In the genomic region with DNA sequence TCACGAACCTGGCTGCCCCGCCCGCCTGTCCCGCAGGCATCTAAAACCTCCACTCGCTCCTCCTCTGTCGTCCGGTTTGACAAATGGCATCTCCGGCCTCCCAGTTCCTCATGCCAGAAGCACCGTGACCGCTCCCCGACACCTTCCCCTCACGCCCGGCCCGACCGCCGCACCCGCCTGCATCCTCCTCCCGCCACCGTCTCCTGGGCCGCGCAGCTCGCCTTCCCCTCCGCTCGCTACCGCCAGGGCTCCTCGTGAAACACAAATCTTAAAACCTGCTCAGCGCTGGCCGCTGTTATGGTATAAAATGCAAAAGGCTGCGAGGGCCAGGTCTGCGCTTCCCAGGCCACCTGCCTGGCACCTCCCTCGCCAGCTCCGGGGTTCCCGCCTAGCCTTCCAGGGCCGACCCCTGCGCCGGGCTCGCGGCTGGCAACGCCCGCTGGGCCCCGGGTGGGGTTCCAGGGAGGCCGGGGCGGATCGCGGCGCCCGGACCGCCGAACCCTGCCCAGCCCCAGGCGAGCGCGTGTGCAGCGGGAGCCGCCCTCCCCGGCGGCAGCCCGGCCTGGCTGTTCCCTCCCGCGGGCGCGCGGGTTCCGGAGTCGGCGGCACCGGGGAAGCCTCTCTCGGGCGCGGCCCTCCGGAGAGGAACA, we compare ENCODE assay signal across 8 cellular contexts. TPM values are rescaled to one million over a fixed set of nuclear protein-coding genes. Genes with fewer than 3 reads are reported as not detected.
A peak's percentile ranks its signal among the peaks of the same experiment; 100 is the strongest.
DNase-seq lines count a peak whose midpoint lies in the region; ATAC-seq, FAIRE-seq and TF ChIP-seq lines count a peak whose summit lies in the region.

No MANE protein-coding gene starts in this region.

- CTCF ChIA-PET in GM12878 (lab: Yijun Ruan, JAX): interaction anchor here (1.1 to 1.6 kb wide), 6 partner anchors 10 to 629 kb away, joined by 3 to 12 read pairs (median 5); a partner anchor contains a TSS

- H3K27me3 ChIP-seq in DOHH2 (ENCODE audit: control insufficient read depth, low read length) (no peaks in the 10 kb centered on the region), GM12878 (replicated peaks in 1 of 2; ENCODE audit: control insufficient read depth in 2 of 2, insufficient read depth in 2 of 2, low read length in 1 of 2) (no peaks in the 10 kb centered on the region)

- no peak overlapping the region for H3K27ac ChIP-seq in DOHH2 (ENCODE audit: low read depth, low read length)
- H3K27ac ChIP-seq in GM12878 (ENCODE audit: control insufficient read depth, insufficient read depth): peak overlapping the region; percentile 52

- H3K9me3 ChIP-seq in DOHH2 (ENCODE audit: control insufficient read depth, insufficient read depth, low read length) (no peaks in the 10 kb centered on the region), GM12878 (replicated peaks; ENCODE audit: control insufficient read depth, insufficient read depth, low read length) (no peaks in the 10 kb centered on the region)

- peak overlapping the region; percentile 82 for H3K4me3 ChIP-seq in DOHH2 (ENCODE audit: low read length)
- peak overlapping the region; percentile 63 for H3K4me3 ChIP-seq in NB4 (ENCODE audit: low read depth, low read length)
- H3K4me3 ChIP-seq in GM12878: peak overlapping the region; percentile 94

- peaks cover 25 to 30% of the 10 kb centered on the region in 2 donors for H3K4me1 Mint-ChIP-seq in immature natural killer cell
- H3K4me1 Mint-ChIP-seq in stimulated activated effector memory CD8-positive, alpha-beta T cell treated with anti-CD3 and anti-CD28 coated beads, Interleukin-12 subunit alpha, Interleukin-12 subunit beta, amount 100 ng/mL, for 72 hours: peaks cover 25% of the 10 kb centered on the region

- no peaks in the 10 kb centered on the region for H3K9me2 ChIP-seq in DOHH2 (replicated peaks; ENCODE audit: control insufficient read depth, low read length)

- intact Hi-C loops in GM12878 (cut with micrococcal nuclease; ENCODE audit: unreplicated experiment): loop anchor here (2.0 kb wide), 2 partner anchors 45 to 361 kb away; a partner anchor contains a TSS

- WGBS in GM12878 (ENCODE audit: insufficient coverage, insufficient replicate concordance, low lambda C conversion rate, missing lambda C conversion rate): 2% methylated on average over 59 of the region's 70 CpGs

- no peak for TF ChIP-seq CTCF in DOHH2 (IDR thresholded peaks at IDR 0.05; ENCODE audit: low read depth, low read length, poor library complexity, severe bottlenecking)
- no peak for TF ChIP-seq CTCF in NB4 (IDR thresholded peaks at IDR 0.05; ENCODE audit: low read depth, low read length)
- 0 out of 6 replicates have a peak, but pooled peaks of 1 of the 3 experiments have one; percentile 4 for TF ChIP-seq CTCF in GM12878 (IDR thresholded peaks at IDR 0.05 in 2 of 3, conservative IDR thresholded peaks at IDR 0.05 in 1 of 3; ENCODE audit: control insufficient read depth in 2 of 3, extremely low read depth in 1 of 3, insufficient read depth in 1 of 3, low read depth in 3 of 3, low read length in 3 of 3)

- in situ Hi-C loops in GM12878 (cut with MboI): no loop called here

- DNase-seq in NB4 (ENCODE audit: low read depth) (peak; percentile 36), GM12878 (ENCODE audit: low read depth, low spot score) (no peak), immature natural killer cell (peak; percentile 42 to 53 (median 52)), frontal cortex (ENCODE audit: low spot score in 2 of 2) (no peak), pons (ENCODE audit: low spot score) (no peak)
- no peak for DNase-seq in stimulated activated effector memory CD8-positive, alpha-beta T cell treated with anti-CD3 and anti-CD28 coated beads, Interleukin-12 subunit alpha, Interleukin-12 subunit beta, amount 100 ng/mL, for 72 hours (ENCODE audit: low spot score in 2 of 2)

- 0 out of 2 replicates have a peak, but pooled peaks cover 5% of the 10 kb centered on the region for H4K20me1 ChIP-seq in DOHH2 (ENCODE audit: control insufficient read depth, insufficient read depth, low read depth, low read length)
- H4K20me1 ChIP-seq in GM12878 (ENCODE audit: control insufficient read depth, insufficient read depth): no peaks in the 10 kb centered on the region

- TF ChIP-seq RAD21 in GM12878 (IDR thresholded peaks at IDR 0.05; ENCODE audit: insufficient read depth, low read depth, low read length): no peak

- peak overlapping the region; percentile 93 for H3K4me2 ChIP-seq in DOHH2 (ENCODE audit: low read length)
- H3K4me2 ChIP-seq in GM12878 (ENCODE audit: control insufficient read depth, insufficient read depth): peak overlapping the region; percentile 77

- TF ChIP-seq POLR2A in NB4 (IDR thresholded peaks at IDR 0.05; ENCODE audit: extremely low read depth, insufficient read length): no peak
- peak; percentile 10; the same call in 1 of the 2 replicates for TF ChIP-seq POLR2A in GM12878 (IDR thresholded peaks at IDR 0.05; ENCODE audit: low read depth, low read length)

- no peak for TF ChIP-seq EP300 in GM12878 (IDR thresholded peaks at IDR 0.05; ENCODE audit: borderline replicate concordance in 1 of 2, control insufficient read depth in 1 of 2, low read depth in 2 of 2, low read length in 2 of 2)

- FAIRE-seq in GM12878 (lab: Jason Lieb, UNC) (no peak), frontal cortex (lab: Jason Lieb, UNC) (no peak)

- H3K79me2 ChIP-seq in DOHH2 (ENCODE audit: control insufficient read depth, low read length) (peaks cover 52% of the 10 kb centered on the region), GM12878 (ENCODE audit: control insufficient read depth, insufficient read depth, low read length) (peaks cover 15% of the 10 kb centered on the region)

- H3K9me3 Mint-ChIP-seq in immature natural killer cell: no peaks in the 10 kb centered on the region
- H3K9me3 Mint-ChIP-seq in stimulated activated effector memory CD8-positive, alpha-beta T cell treated with anti-CD3 and anti-CD28 coated beads, Interleukin-12 subunit alpha, Interleukin-12 subunit beta, amount 100 ng/mL, for 72 hours: no peaks in the 10 kb centered on the region

- peaks cover 7 to 12% (median 10%) of the 10 kb centered on the region in 3 donors for H3K27me3 Mint-ChIP-seq in immature natural killer cell (ENCODE audit: low read depth in 3 of 3)

- POLR2A ChIA-PET in GM12878 (lab: Charles Lee): interaction anchor here (1.0 to 2.5 kb wide), 9 partner anchors 10 to 189 kb away, joined by 4 to 39 read pairs (median 7); a partner anchor contains a TSS

- no TSS peak for BruUV-seq in GM12878 (replicated peaks; lab: Mats Ljungman, UMichigan)

- H3K4me3 Mint-ChIP-seq in immature natural killer cell: peak overlapping the region; percentile 84 to 92 (median 85)
- H3K4me3 Mint-ChIP-seq in stimulated activated effector memory CD8-positive, alpha-beta T cell treated with anti-CD3 and anti-CD28 coated beads, Interleukin-12 subunit alpha, Interleukin-12 subunit beta, amount 100 ng/mL, for 72 hours: peak overlapping the region; percentile 79

- H3F3A ChIP-seq in DOHH2 (ENCODE audit: control insufficient read depth, insufficient read depth): no peaks in the 10 kb centered on the region

- peak overlapping the region; percentile 23; the same call in 1 of the 2 replicates for H2AFZ ChIP-seq in GM12878 (ENCODE audit: control insufficient read depth, low read depth, low read length)

- peak overlapping the region; percentile 71 for H3K9ac ChIP-seq in GM12878 (ENCODE audit: control insufficient read depth, insufficient read depth, low read length)

- ATAC-seq in GM21737 (IDR thresholded peaks at IDR 0.05; ENCODE audit: unreplicated experiment) (peak; percentile 1), GM12878 (peak; percentile 9)
- peak; percentile 1 for ATAC-seq in stimulated activated effector memory CD8-positive, alpha-beta T cell treated with anti-CD3 and anti-CD28 coated beads, Interleukin-12 subunit alpha, Interleukin-12 subunit beta, amount 100 ng/mL, for 72 hours

- H3K4me1 ChIP-seq in DOHH2 (ENCODE audit: control insufficient read depth, low read length): peaks cover 16% of the 10 kb centered on the region
- H3K4me1 ChIP-seq in GM12878 (ENCODE audit: control insufficient read depth, insufficient read depth, low read length): peaks cover 6% of the 10 kb centered on the region; the same call in 1 of the 2 replicates

- RAD21 ChIA-PET in GM12878 (lab: Charles Lee; ENCODE audit: unreplicated experiment): interaction anchor here (1.0 to 1.4 kb wide), 8 partner anchors 10 to 361 kb away, joined by 3 to 22 read pairs (median 4); a partner anchor contains a TSS

- H3K27ac Mint-ChIP-seq in immature natural killer cell: peak overlapping the region; percentile 78 to 94 (median 84)
- peak overlapping the region; percentile 90 for H3K27ac Mint-ChIP-seq in stimulated activated effector memory CD8-positive, alpha-beta T cell treated with anti-CD3 and anti-CD28 coated beads, Interleukin-12 subunit alpha, Interleukin-12 subunit beta, amount 100 ng/mL, for 72 hours

- H3K36me3 ChIP-seq in DOHH2 (ENCODE audit: control insufficient read depth, low read length) (peaks cover 27% of the 10 kb centered on the region), GM12878 (ENCODE audit: control insufficient read depth in 2 of 2, insufficient read depth in 2 of 2, low read length in 1 of 2) (peaks cover 2 to 8% of the 10 kb centered on the region in 2 experiments; a peak in 3 of 4 replicates)

- SMC1A ChIA-PET in GM12878 (lab: Charles Lee; ENCODE audit: uncharacterized antibody, unreplicated experiment): interaction anchor here (0.7 to 1.5 kb wide), 5 partner anchors 9 to 374 kb away, joined by 3 to 4 read pairs (median 3); a partner anchor contains a TSS

- no peaks in the 10 kb centered on the region for H3K36me3 Mint-ChIP-seq in immature natural killer cell
- H3K36me3 Mint-ChIP-seq in stimulated activated effector memory CD8-positive, alpha-beta T cell treated with anti-CD3 and anti-CD28 coated beads, Interleukin-12 subunit alpha, Interleukin-12 subunit beta, amount 100 ng/mL, for 72 hours: peaks cover 45% of the 10 kb centered on the region

RNA-seq across cellular contexts. Expression of a gene that starts 0.5 kb away (rescaled TPM):
- 28.8 and 39.6 TPM in 2 replicates for total RNA-seq in GM12878 (2013; cell fraction: nucleolus; rRNA removed)
- total RNA-seq in GM12878 (2014; rRNA removed) (22.2 and 26.2 TPM in 2 replicates), GM12878 (2014; rRNA removed; fragmentation: Illumina TruSeq; extraction: Trizol) (4.4 and 5.5 TPM in 2 replicates), GM12878 (2021) (18.3 and 18.5 TPM in 2 replicates), frontal cortex (57.9 TPM)
- 6.5 TPM for polyA plus RNA-seq in GM12878 (2011; ENCODE audit: low read depth)
- polyA plus RNA-seq in GM12878 (2011; rRNA removed) (4.7 and 9.7 TPM in 2 replicates), GM12878 (2014; fragmentation: Illumina TruSeq; extraction: Trizol) (0.97 and 2.8 TPM in 2 replicates), GM12878 (2014; fragmentation: Nextera tagmentation; extraction: Ambion mirVana) (1 to 10 TPM in 1 of 2 experiments, under 1 TPM in 1; 0.31 to 1.5 TPM), GM12878 (2014; rRNA removed) (26.9 and 32.4 TPM in 2 replicates), GM12878 (2016; fragmentation: Nextera tagmentation; extraction: Ambion mirVana) (10 to 100 TPM; 25.3 to 26.1 TPM), immature natural killer cell (10 to 100 TPM; 68.3 to 80.4 (median 77.6) TPM)
- polyA plus RNA-seq in GM12878 (2011; cell fraction: cytosol; rRNA removed): 18.5 and 28.3 TPM in 2 replicates
- polyA plus RNA-seq in GM12878 (2011; cell fraction: nucleus; rRNA removed): 87.6 and 94.0 TPM in 2 replicates
- polyA plus RNA-seq in GM12878 (2012): 19.6 and 21.3 TPM in 2 replicates
- polyA minus RNA-seq in GM12878 (2011; rRNA and poly(A)+ RNA removed): 5.9 and 9.0 TPM in 2 replicates
- 4.8 and 5.2 TPM in 2 replicates for polyA minus RNA-seq in GM12878 (2011; cell fraction: cytosol; rRNA and poly(A)+ RNA removed)
- polyA minus RNA-seq in GM12878 (2011; cell fraction: nucleus; rRNA and poly(A)+ RNA removed): 5.7 and 13.8 TPM in 2 replicates

RNA-seq across cellular contexts. Expression of a gene that starts 0.9 kb away (rescaled TPM):
- 45.7 and 59.5 TPM in 2 replicates for total RNA-seq in GM12878 (2013; cell fraction: nucleolus; rRNA removed)
- 88.8 and 106 TPM in 2 replicates for total RNA-seq in GM12878 (2014; rRNA removed)
- 11.0 and 13.5 TPM in 2 replicates for total RNA-seq in GM12878 (2014; rRNA removed; fragmentation: Illumina TruSeq; extraction: Trizol)
- total RNA-seq in GM12878 (2021): 73.2 and 79.8 TPM in 2 replicates
- polyA plus RNA-seq in GM12878 (2011; ENCODE audit: low read depth): 11.7 TPM
- polyA plus RNA-seq in GM12878 (2011; rRNA removed): 8.2 and 23.6 TPM in 2 replicates
- polyA plus RNA-seq in GM12878 (2011; cell fraction: cytosol; rRNA removed): 54.5 and 91.2 TPM in 2 replicates
- 102 and 133 TPM in 2 replicates for polyA plus RNA-seq in GM12878 (2011; cell fraction: nucleus; rRNA removed)
- polyA plus RNA-seq in GM12878 (2012): 44.3 and 48.4 TPM in 2 replicates
- polyA plus RNA-seq in GM12878 (2014; fragmentation: Illumina TruSeq; extraction: Trizol): 0.73 and 6.5 TPM in 2 replicates
- polyA plus RNA-seq in GM12878 (2014; fragmentation: Nextera tagmentation; extraction: Ambion mirVana): 1 to 10 TPM; 1.9 to 5.9 TPM
- 80.5 and 94.5 TPM in 2 replicates for polyA plus RNA-seq in GM12878 (2014; rRNA removed)
- 100 to 1,000 TPM; 115 to 129 TPM for polyA plus RNA-seq in GM12878 (2016; fragmentation: Nextera tagmentation; extraction: Ambion mirVana)
- polyA minus RNA-seq in GM12878 (2011; rRNA and poly(A)+ RNA removed): 8.8 and 27.4 TPM in 2 replicates
- 18.5 and 20.3 TPM in 2 replicates for polyA minus RNA-seq in GM12878 (2011; cell fraction: cytosol; rRNA and poly(A)+ RNA removed)
- polyA minus RNA-seq in GM12878 (2011; cell fraction: nucleus; rRNA and poly(A)+ RNA removed): 17.7 and 27.6 TPM in 2 replicates
- polyA plus RNA-seq in immature natural killer cell: 100 to 1,000 TPM; 106 to 151 (median 127) TPM
- total RNA-seq in frontal cortex: 37.9 TPM

RNA-seq across cellular contexts. Expression of a gene that starts 8.9 kb away (rescaled TPM):
- 26.9 and 32.5 TPM in 2 replicates for total RNA-seq in GM12878 (2013; cell fraction: nucleolus; rRNA removed)
- 144 and 185 TPM in 2 replicates for total RNA-seq in GM12878 (2014; rRNA removed)
- total RNA-seq in GM12878 (2014; rRNA removed; fragmentation: Illumina TruSeq; extraction: Trizol): 92.3 and 109 TPM in 2 replicates
- total RNA-seq in GM12878 (2021): 184 and 190 TPM in 2 replicates
- polyA plus RNA-seq in GM12878 (2011; ENCODE audit: low read depth): 24.8 TPM
- polyA plus RNA-seq in GM12878 (2011; rRNA removed): 62.8 and 99.3 TPM in 2 replicates
- polyA plus RNA-seq in GM12878 (2011; cell fraction: cytosol; rRNA removed): 130 and 176 TPM in 2 replicates
- 107 and 127 TPM in 2 replicates for polyA plus RNA-seq in GM12878 (2011; cell fraction: nucleus; rRNA removed)
- polyA plus RNA-seq in GM12878 (2012): 75.1 and 85.8 TPM in 2 replicates
- 18.2 and 56.0 TPM in 2 replicates for polyA plus RNA-seq in GM12878 (2014; fragmentation: Illumina TruSeq; extraction: Trizol)
- polyA plus RNA-seq in GM12878 (2014; fragmentation: Nextera tagmentation; extraction: Ambion mirVana): 10 to 100 TPM in 1 of 2 experiments, 1 to 10 TPM in 1; 3.6 to 17.9 TPM
- 189 and 209 TPM in 2 replicates for polyA plus RNA-seq in GM12878 (2014; rRNA removed)
- polyA plus RNA-seq in GM12878 (2016; fragmentation: Nextera tagmentation; extraction: Ambion mirVana): 100 to 1,000 TPM; 265 to 285 TPM
- polyA minus RNA-seq in GM12878 (2011; rRNA and poly(A)+ RNA removed): 31.2 and 42.9 TPM in 2 replicates
- 29.7 and 32.3 TPM in 2 replicates for polyA minus RNA-seq in GM12878 (2011; cell fraction: cytosol; rRNA and poly(A)+ RNA removed)
- polyA minus RNA-seq in GM12878 (2011; cell fraction: nucleus; rRNA and poly(A)+ RNA removed): 22.8 and 37.4 TPM in 2 replicates
- polyA plus RNA-seq in immature natural killer cell: 100 to 1,000 TPM; 111 to 139 (median 139) TPM
- 31.4 TPM for total RNA-seq in frontal cortex

RNA-seq across cellular contexts. Expression of a gene that starts 9.3 kb away (rescaled TPM):
- total RNA-seq in GM12878 (2013; cell fraction: nucleolus; rRNA removed): 54.8 and 65.8 TPM in 2 replicates
- total RNA-seq in GM12878 (2014; rRNA removed): 6.2 and 9.5 TPM in 2 replicates
- 1.4 and 2.1 TPM in 2 replicates for total RNA-seq in GM12878 (2014; rRNA removed; fragmentation: Illumina TruSeq; extraction: Trizol)
- 15.8 and 16.9 TPM in 2 replicates for total RNA-seq in GM12878 (2021)
- polyA plus RNA-seq in GM12878 (2011; ENCODE audit: low read depth): 5.6 TPM
- polyA plus RNA-seq in GM12878 (2011; rRNA removed): 2.8 and 4.7 TPM in 2 replicates
- polyA plus RNA-seq in GM12878 (2011; cell fraction: cytosol; rRNA removed): 3.5 and 7.9 TPM in 2 replicates
- 152 and 178 TPM in 2 replicates for polyA plus RNA-seq in GM12878 (2011; cell fraction: nucleus; rRNA removed)
- 10.3 and 11.2 TPM in 2 replicates for polyA plus RNA-seq in GM12878 (2012)
- 0.79 and 2.1 TPM in 2 replicates for polyA plus RNA-seq in GM12878 (2014; fragmentation: Illumina TruSeq; extraction: Trizol)
- polyA plus RNA-seq in GM12878 (2014; fragmentation: Nextera tagmentation; extraction: Ambion mirVana): under 1 TPM; 0.29 to 0.80 TPM
- 13.3 and 16.2 TPM in 2 replicates for polyA plus RNA-seq in GM12878 (2014; rRNA removed)
- polyA plus RNA-seq in GM12878 (2016; fragmentation: Nextera tagmentation; extraction: Ambion mirVana): 1 to 10 TPM; 3.4 to 4.7 TPM
- polyA minus RNA-seq in GM12878 (2011; rRNA and poly(A)+ RNA removed): 1.6 and 5.0 TPM in 2 replicates
- 1.7 and 2.6 TPM in 2 replicates for polyA minus RNA-seq in GM12878 (2011; cell fraction: cytosol; rRNA and poly(A)+ RNA removed)
- 18.6 and 28.8 TPM in 2 replicates for polyA minus RNA-seq in GM12878 (2011; cell fraction: nucleus; rRNA and poly(A)+ RNA removed)
- polyA plus RNA-seq in immature natural killer cell: 1 to 10 TPM in 2 of 3 donors, under 1 TPM in 1; 0.79 to 2.2 (median 1.0) TPM
- 7.7 TPM for total RNA-seq in frontal cortex

RNA-seq across cellular contexts. Expression of a gene that starts 10.5 kb away (rescaled TPM):
- 32.8 and 43.7 TPM in 2 replicates for total RNA-seq in GM12878 (2013; cell fraction: nucleolus; rRNA removed)
- total RNA-seq in GM12878 (2014; rRNA removed) (49.8 and 55.5 TPM in 2 replicates), GM12878 (2014; rRNA removed; fragmentation: Illumina TruSeq; extraction: Trizol) (4.3 and 5.2 TPM in 2 replicates), GM12878 (2021) (46.7 and 47.7 TPM in 2 replicates), frontal cortex (35.1 TPM)
- polyA plus RNA-seq in GM12878 (2011; ENCODE audit: low read depth): 10.7 TPM
- polyA plus RNA-seq in GM12878 (2011; rRNA removed) (5.1 and 13.6 TPM in 2 replicates), GM12878 (2014; fragmentation: Illumina TruSeq; extraction: Trizol) (0.81 TPM in 1 of 2 replicates, not detected in the other), GM12878 (2014; fragmentation: Nextera tagmentation; extraction: Ambion mirVana) (1 to 10 TPM in 1 of 2 experiments, under 1 TPM in 1; 0.61 to 4.6 TPM), GM12878 (2014; rRNA removed) (51.7 and 63.4 TPM in 2 replicates), GM12878 (2016; fragmentation: Nextera tagmentation; extraction: Ambion mirVana) (10 to 100 TPM; 39.5 to 41.1 TPM), immature natural killer cell (10 to 100 TPM; 49.4 to 96.9 (median 82.4) TPM)
- polyA plus RNA-seq in GM12878 (2011; cell fraction: cytosol; rRNA removed): 28.1 and 60.3 TPM in 2 replicates
- polyA plus RNA-seq in GM12878 (2011; cell fraction: nucleus; rRNA removed): 143 and 144 TPM in 2 replicates
- polyA plus RNA-seq in GM12878 (2012): 44.8 and 49.8 TPM in 2 replicates
- polyA minus RNA-seq in GM12878 (2011; rRNA and poly(A)+ RNA removed): 1.2 and 7.4 TPM in 2 replicates
- polyA minus RNA-seq in GM12878 (2011; cell fraction: cytosol; rRNA and poly(A)+ RNA removed): 2.3 and 5.2 TPM in 2 replicates
- 22.5 and 26.6 TPM in 2 replicates for polyA minus RNA-seq in GM12878 (2011; cell fraction: nucleus; rRNA and poly(A)+ RNA removed)

Comparison
In these comparisons a context has a peak if more than half of its experiments do, and no peak if none do; other contexts are left out.
1. DNase-seq: peak in NB4 (single experiment) and immature natural killer cell (3 of 3); none in GM12878 (single experiment), stimulated activated effector memory CD8-positive, alpha-beta T cell treated with anti-CD3 and anti-CD28 coated beads, Interleukin-12 subunit alpha, Interleukin-12 subunit beta, amount 100 ng/mL, for 72 hours (0 of 2), frontal cortex (0 of 2) and pons (single experiment).
2. Peak in every context shown above with its lines, with median percentiles within 50 percentile points of each other: H3K4me3 ChIP-seq and ATAC-seq.